Comparison of ENCODE assay signal across 1 cellular context in the genomic region with DNA sequence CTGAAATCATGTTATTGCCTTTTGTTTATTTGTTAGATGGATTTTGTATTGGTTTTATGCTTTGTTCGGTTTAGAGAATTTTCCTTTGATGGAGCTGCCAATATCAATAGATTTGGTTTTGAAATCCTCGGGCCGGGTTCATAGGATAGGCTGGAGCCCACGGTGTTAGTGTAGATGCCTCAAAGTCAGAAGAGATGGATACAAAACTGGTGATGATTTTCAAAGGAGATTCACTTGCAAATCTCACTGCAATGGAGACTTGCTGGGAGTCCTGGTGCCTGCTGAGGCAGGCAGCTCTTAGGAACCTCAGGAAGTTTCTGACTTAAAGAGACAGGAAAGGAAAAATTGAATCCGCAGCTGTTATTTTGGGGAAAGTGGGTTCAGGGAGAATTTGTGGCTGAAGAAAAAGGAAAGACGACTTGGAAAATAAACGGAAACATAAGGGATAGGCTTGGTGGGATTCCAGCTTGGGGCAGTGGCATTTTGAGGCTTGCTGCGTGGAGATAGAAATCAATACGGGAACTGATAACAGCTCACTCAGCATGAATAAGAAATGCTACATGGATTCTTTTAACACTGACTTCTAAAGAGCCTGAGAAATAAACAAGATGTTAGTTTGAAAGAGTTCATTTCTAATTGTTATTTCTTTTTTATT.
TF ChIP-seq lines count a peak whose summit lies in the region.

No MANE protein-coding gene starts in this region.

TF ChIP-seq in GM23338, 12 proteins besides CTCF, POLR2A, EP300 and RAD21:
- peak; percentile 48; the same call in 1 of the 2 replicates for TF ChIP-seq ZNF462 (CRISPR knock-in tag; IDR thresholded peaks at IDR 0.05)
- TF ChIP-seq EZH2 (IDR thresholded peaks at IDR 0.05; ENCODE audit: low read depth, unreplicated experiment): no peak
- TF ChIP-seq NANOG (IDR thresholded peaks at IDR 0.05; ENCODE audit: borderline replicate concordance): peak; percentile 31; the same call in 1 of the 2 replicates
- TF ChIP-seq, protein P1, sequence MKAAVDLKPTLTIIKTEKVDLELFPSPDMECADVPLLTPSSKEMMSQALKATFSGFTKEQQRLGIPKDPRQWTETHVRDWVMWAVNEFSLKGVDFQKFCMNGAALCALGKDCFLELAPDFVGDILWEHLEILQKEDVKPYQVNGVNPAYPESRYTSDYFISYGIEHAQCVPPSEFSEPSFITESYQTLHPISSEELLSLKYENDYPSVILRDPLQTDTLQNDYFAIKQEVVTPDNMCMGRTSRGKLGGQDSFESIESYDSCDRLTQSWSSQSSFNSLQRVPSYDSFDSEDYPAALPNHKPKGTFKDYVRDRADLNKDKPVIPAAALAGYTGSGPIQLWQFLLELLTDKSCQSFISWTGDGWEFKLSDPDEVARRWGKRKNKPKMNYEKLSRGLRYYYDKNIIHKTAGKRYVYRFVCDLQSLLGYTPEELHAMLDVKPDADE (IDR thresholded peaks at IDR 0.05): no peak
